In the genomic region with DNA sequence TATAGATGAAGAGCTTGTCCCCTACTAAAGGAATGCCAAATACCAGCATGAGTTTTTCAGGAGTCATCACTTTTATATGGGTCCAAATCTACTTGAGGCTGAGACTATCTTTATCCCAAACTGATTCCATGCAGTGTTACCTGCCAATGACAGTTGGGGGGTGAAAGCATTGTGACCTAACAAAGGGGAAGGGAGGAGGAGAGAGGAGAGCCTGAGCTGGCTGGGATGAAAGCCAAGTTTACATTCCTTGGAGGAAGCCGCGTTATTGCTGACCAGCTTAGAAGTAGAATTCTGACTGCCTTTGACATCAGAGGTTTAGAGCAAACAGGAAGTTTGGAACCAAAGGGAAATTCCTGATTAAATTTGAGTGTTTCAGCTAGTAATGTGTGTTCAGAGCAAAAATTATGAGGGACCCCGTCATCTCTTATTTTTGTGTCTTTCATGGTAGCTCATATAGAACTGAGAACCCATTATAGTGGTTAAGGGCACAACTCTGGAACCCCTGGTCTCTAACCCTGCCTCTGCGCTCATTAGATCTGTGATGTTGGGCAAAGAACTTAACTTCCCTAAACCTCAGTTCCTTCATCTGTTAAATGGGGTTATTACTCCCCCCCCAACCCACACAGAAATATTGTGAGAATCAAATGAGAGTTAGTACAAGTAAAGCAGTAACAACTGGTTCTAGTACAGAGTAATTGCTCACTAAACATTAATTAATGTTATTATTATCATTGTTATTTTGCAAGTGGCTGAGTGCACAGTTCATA, we compare ENCODE assay signal across 8 cellular contexts.
A peak's percentile ranks its signal among the peaks of the same experiment; 100 is the strongest.
DNase-seq lines count a peak whose midpoint lies in the region; ATAC-seq, FAIRE-seq and TF ChIP-seq lines count a peak whose summit lies in the region.

No MANE protein-coding gene starts in this region.

- H3K36me3 ChIP-seq in brain microvascular endothelial cell (replicated peaks) (peaks cover 33% of the 10 kb centered on the region), kidney (ENCODE audit: control insufficient read depth in 1 of 2, insufficient read depth in 2 of 2, low read length in 2 of 2) (peaks cover 0 to 4% of the 10 kb centered on the region in 2 donors), thyroid gland (no peaks in the 10 kb centered on the region)

- peaks cover 12% of the 10 kb centered on the region for H3K9me3 Mint-ChIP-seq in activated CD4-positive, alpha-beta T cell treated with anti-CD3 and anti-CD28 coated beads, Interleukin-2, amount 10 ng/mL, durations not matched to agents 24 days and 14 days

- no peak overlapping the region for H3K9ac ChIP-seq in kidney (ENCODE audit: low read length in 2 of 2)

- TF ChIP-seq CTCF in brain microvascular endothelial cell (IDR thresholded peaks at IDR 0.05; ENCODE audit: low read depth, low read length, missing control alignments) (no peak), kidney (IDR thresholded peaks at IDR 0.05; ENCODE audit: borderline replicate concordance, extremely low read depth, insufficient read depth) (no peak), thyroid gland (IDR thresholded peaks at IDR 0.05) (no peak)

- H3K27ac Mint-ChIP-seq in activated CD4-positive, alpha-beta T cell treated with anti-CD3 and anti-CD28 coated beads, Interleukin-2, amount 10 ng/mL, durations not matched to agents 24 days and 14 days: no peak overlapping the region

- H3K4me1 Mint-ChIP-seq in activated CD4-positive, alpha-beta T cell treated with anti-CD3 and anti-CD28 coated beads, Interleukin-2, amount 10 ng/mL, durations not matched to agents 24 days and 14 days: peaks cover 18% of the 10 kb centered on the region

- peak overlapping the region; percentile 90 for H3K27ac ChIP-seq in brain microvascular endothelial cell
- peak overlapping the region; percentile 81 to 90 for H3K27ac ChIP-seq in kidney (ENCODE audit: low read depth in 2 of 2, low read length in 2 of 2)
- peak overlapping the region; percentile 77 to 98 (median 92) for H3K27ac ChIP-seq in thyroid gland

- H3K36me3 Mint-ChIP-seq in activated CD4-positive, alpha-beta T cell treated with anti-CD3 and anti-CD28 coated beads, Interleukin-2, amount 10 ng/mL, durations not matched to agents 24 days and 14 days (ENCODE audit: low read depth): peaks cover 8% of the 10 kb centered on the region

- intact Hi-C loops in kidney (cut with DNase I): no loop called here
- intact Hi-C loops in thyroid gland (cut with DNase I): no loop called here
- intact Hi-C loops in activated CD4-positive, alpha-beta T cell treated with anti-CD3 and anti-CD28 coated beads, Interleukin-2, amount 10 ng/mL, durations not matched to agents 24 days and 14 days (cut with micrococcal nuclease): no loop called here

- in situ Hi-C loops in brain microvascular endothelial cell (cut with HindIII; ENCODE audit: low pct_ligation_motif_present, low sequenced_read_pairs): no loop called here

- TF ChIP-seq POLR2A in thyroid gland (IDR thresholded peaks at IDR 0.05): peak in 1 of 2 donors; percentile 58

- H3K27me3 ChIP-seq in brain microvascular endothelial cell (replicated peaks): no peaks in the 10 kb centered on the region
- H3K27me3 ChIP-seq in thyroid gland: no peaks in the 10 kb centered on the region

- 6 to 26% methylated on average over 4 of the region's 4 CpGs for WGBS in thyroid gland, 2 donors

- no peak overlapping the region for H3K4me3 Mint-ChIP-seq in activated CD4-positive, alpha-beta T cell treated with anti-CD3 and anti-CD28 coated beads, Interleukin-2, amount 10 ng/mL, durations not matched to agents 24 days and 14 days

- DNase-seq in LoVo (ENCODE audit: low spot score) (peak; percentile 69), brain microvascular endothelial cell (peak; percentile 96), kidney (no peak), thyroid gland (peak; percentile 79 to 84)
- no peak for DNase-seq in activated CD4-positive, alpha-beta T cell treated with anti-CD3 and anti-CD28 coated beads, Interleukin-2, amount 50 U/mL, for 4 hours
- no peak for DNase-seq in activated CD4-positive, alpha-beta T cell treated with anti-CD3 and anti-CD28 coated beads, Interleukin-2, amount 10 ng/mL, durations not matched to agents 24 days and 14 days

- H3K4me3 ChIP-seq in brain microvascular endothelial cell (ENCODE audit: low read depth, low read length) (no peak overlapping the region), kidney (ENCODE audit: low read length in 2 of 2) (no peak overlapping the region), thyroid gland (replicated peaks in 1 of 3) (no peak overlapping the region)

- no peak for ATAC-seq in HG02938 (IDR thresholded peaks at IDR 0.05; ENCODE audit: unreplicated experiment)
- no peak for ATAC-seq in GM21367 (IDR thresholded peaks at IDR 0.05; ENCODE audit: unreplicated experiment)

- H3K4me1 ChIP-seq in kidney (ENCODE audit: control insufficient read depth in 1 of 2, insufficient read depth in 1 of 2, low read depth in 1 of 2, low read length in 2 of 2) (peaks cover 7 to 9% of the 10 kb centered on the region in 2 donors), thyroid gland (peaks cover 11 to 23% of the 10 kb centered on the region in 2 donors)

- no peaks in the 10 kb centered on the region for H3K9me3 ChIP-seq in kidney (ENCODE audit: control insufficient read depth in 1 of 2, low read length in 2 of 2)
- H3K9me3 ChIP-seq in thyroid gland: no peaks in the 10 kb centered on the region

- FAIRE-seq in kidney (lab: Jason Lieb, UNC): peak; percentile 95

- no peaks in the 10 kb centered on the region for H3K27me3 Mint-ChIP-seq in activated CD4-positive, alpha-beta T cell treated with anti-CD3 and anti-CD28 coated beads, Interleukin-2, amount 10 ng/mL, durations not matched to agents 24 days and 14 days

Comparison
In these comparisons a context has a peak if more than half of its experiments do, and no peak if none do; other contexts are left out.
1. DNase-seq: peak in LoVo (single experiment), brain microvascular endothelial cell (single experiment) and thyroid gland (2 of 2); none in kidney (single experiment), activated CD4-positive, alpha-beta T cell treated with anti-CD3 and anti-CD28 coated beads, Interleukin-2, amount 50 U/mL, for 4 hours (0 of 2) and activated CD4-positive, alpha-beta T cell treated with anti-CD3 and anti-CD28 coated beads, Interleukin-2, amount 10 ng/mL, durations not matched to agents 24 days and 14 days (single experiment).
2. Peak in every context shown above with its lines, with median percentiles within 50 percentile points of each other: H3K27ac ChIP-seq.